9 cellular contexts compared by ENCODE assay signal in genomic region chr12:6612652-6613014, GRCh38. TPM values are rescaled to one million over a fixed set of nuclear protein-coding genes. Genes with fewer than 3 reads are reported as not detected.
DNase-seq lines count a peak whose midpoint lies in the region; ATAC-seq, FAIRE-seq and TF ChIP-seq lines count a peak whose summit lies in the region.
"Had no signal": no experiment of that assay in that cellular context is flagged by ENCODE, and none has a peak within 500 bp of the region (broad histone marks: within the 10 kb centered on the region; RNA-seq: fewer than 3 reads in every experiment).

No MANE protein-coding gene starts in this region.

- no peaks in the 10 kb centered on the region for H4K20me1 ChIP-seq in HepG2 (ENCODE audit: insufficient read depth, low read length)

- peak overlapping the region; percentile 100 for H3K4me2 ChIP-seq in HepG2 (ENCODE audit: low read depth, low read length)

- no peaks in the 10 kb centered on the region for H3K36me3 Mint-ChIP-seq in brain
- H3K36me3 Mint-ChIP-seq in naive thymus-derived CD8-positive, alpha-beta T cell: no peaks in the 10 kb centered on the region

- POLR2A ChIA-PET in HepG2 (lab: Yijun Ruan, JAX): interaction anchor here (0.6 to 3.0 kb wide), 13 partner anchors 23 to 260 kb away, joined by 3 to 30 read pairs (median 4); partner anchors contain the start of genes CDCA3, COPS7A, GAPDH and LPAR5
- POLR2A ChIA-PET in naive thymus-derived CD8-positive, alpha-beta T cell (lab: Charles Lee): interaction anchor here (0.6 to 4.1 kb wide), 20 partner anchors 8 to 345 kb away, joined by 3 to 41 read pairs (median 5); partner anchors contain the start of genes C12orf57, COPS7A, ENO2 and LPAR5

- DNase-seq in HepG2 (ENCODE audit: low spot score): no peak
- DNase-seq in right lobe of liver: no peak
- no peak for DNase-seq in naive thymus-derived CD8-positive, alpha-beta T cell
- DNase-seq in COLO829 (ENCODE audit: low spot score): no peak
- DNase-seq in G401 (ENCODE audit: low spot score): no peak
- no peak for DNase-seq in HPDE6-E6E7 (ENCODE audit: extremely low spot score)
- DNase-seq in foreskin melanocyte: no peak

- intact Hi-C loops in HepG2 (cut with micrococcal nuclease; ENCODE audit: unreplicated experiment): loop anchor here (10.0 kb wide), 1 partner anchor 212 kb away; the partner anchor contains the start of genes GPR162 and P3H3
- intact Hi-C loops in right lobe of liver (cut with DNase I): no loop called here

- H3K36me3 ChIP-seq in HepG2 (replicated peaks in 1 of 2; ENCODE audit: control insufficient read depth in 1 of 2, insufficient read depth in 2 of 2, low read length in 2 of 2): no peaks in the 10 kb centered on the region
- no peaks in the 10 kb centered on the region for H3K36me3 ChIP-seq in right lobe of liver

- CTCF ChIA-PET in HepG2 (lab: Yijun Ruan, JAX; ENCODE audit: low intra/inter-chr PET ratio, low total read pairs): no interaction called here

- 20% methylated on average over 4 of the region's 7 CpGs for WGBS in HepG2 (ENCODE audit: low lambda C conversion rate)
- no CpG with 5 or more reads among the region's 7 CpGs for WGBS in right lobe of liver (ENCODE audit: insufficient coverage, low coverage, low lambda C conversion rate, missing lambda C conversion rate)

- no peak overlapping the region for H2AFZ ChIP-seq in HepG2 (ENCODE audit: low read length)

- H3K27ac ChIP-seq in HepG2 (ENCODE audit: extremely low read length, insufficient read depth, low read length): peak overlapping the region; percentile 69
- no peak overlapping the region for H3K27ac ChIP-seq in right lobe of liver

- in situ Hi-C loops in HepG2 (cut with HindIII; ENCODE audit: extremely low pct_ligation_motif_present, low pct_unique_long_range_greater_than_20kb): no loop called here
- in situ Hi-C loops in G401 (cut with HindIII; ENCODE audit: low sequenced_read_pairs): no loop called here

- peaks cover 16% of the 10 kb centered on the region for H3K4me1 Mint-ChIP-seq in brain
- H3K4me1 Mint-ChIP-seq in naive thymus-derived CD8-positive, alpha-beta T cell: peaks cover 33 to 59% (median 51%) of the 10 kb centered on the region in 4 donors

- H3K27me3 ChIP-seq in HepG2 (ENCODE audit: control insufficient read depth in 1 of 2, insufficient read depth in 2 of 2, low read length in 2 of 2): no peaks in the 10 kb centered on the region
- no peaks in the 10 kb centered on the region for H3K27me3 ChIP-seq in right lobe of liver

- TF ChIP-seq EP300 in HepG2 (IDR thresholded peaks at IDR 0.05; ENCODE audit: low read depth in 2 of 2, low read length in 2 of 2) (no peak), HepG2 (CRISPR knock-in tag; IDR thresholded peaks at IDR 0.05; ENCODE audit: borderline replicate concordance) (no peak)

- peak overlapping the region; percentile 36 to 75 (median 48) for H3K4me3 Mint-ChIP-seq in brain
- peak overlapping the region; percentile 50 to 86 (median 76) for H3K4me3 Mint-ChIP-seq in naive thymus-derived CD8-positive, alpha-beta T cell

- peak overlapping the region; percentile 34 to 75 (median 53); a peak in 5 of 6 replicates for H3K4me3 ChIP-seq in HepG2 (replicated peaks in 1 of 3; ENCODE audit: insufficient read depth in 1 of 3, low read depth in 2 of 3, low read length in 3 of 3)
- H3K4me3 ChIP-seq in right lobe of liver: no peak overlapping the region

- no peaks in the 10 kb centered on the region for H3K27me3 Mint-ChIP-seq in brain
- H3K27me3 Mint-ChIP-seq in naive thymus-derived CD8-positive, alpha-beta T cell: no peaks in the 10 kb centered on the region

- H3K9me3 ChIP-seq in HepG2 (ENCODE audit: low read length): no peaks in the 10 kb centered on the region
- no peaks in the 10 kb centered on the region for H3K9me3 ChIP-seq in right lobe of liver

- TF ChIP-seq POLR2A in HepG2 (IDR thresholded peaks at IDR 0.05; ENCODE audit: insufficient read depth in 1 of 2, low read depth in 2 of 2, low read length in 2 of 2): no peak
- no peak for TF ChIP-seq POLR2A in right lobe of liver (IDR thresholded peaks at IDR 0.05)

- no peaks in the 10 kb centered on the region for H3K9me3 Mint-ChIP-seq in brain
- H3K9me3 Mint-ChIP-seq in naive thymus-derived CD8-positive, alpha-beta T cell: no peaks in the 10 kb centered on the region

- no peaks in the 10 kb centered on the region for H3K79me2 ChIP-seq in HepG2 (ENCODE audit: insufficient read depth, low read length)

- TF ChIP-seq RAD21 in HepG2 (CRISPR knock-in tag; IDR thresholded peaks at IDR 0.05): no peak

- TF ChIP-seq CTCF in HepG2 (CRISPR knock-in tag; IDR thresholded peaks at IDR 0.05) (no peak), right lobe of liver (IDR thresholded peaks at IDR 0.05) (no peak), brain (conservative IDR thresholded peaks at IDR 0.05) (no peak)

- no TSS peak for BruUV-seq in HepG2 (replicated peaks; lab: Mats Ljungman, UMichigan)

- peak overlapping the region in 4 of 5 experiments; percentile 92 to 96 (median 96) for H3K27ac Mint-ChIP-seq in brain
- peak overlapping the region; percentile 12 to 94 (median 91) for H3K27ac Mint-ChIP-seq in naive thymus-derived CD8-positive, alpha-beta T cell

- peaks cover 47% of the 10 kb centered on the region for H3K4me1 ChIP-seq in HepG2 (ENCODE audit: insufficient read depth, low read length)
- H3K4me1 ChIP-seq in right lobe of liver: peaks cover 0 to 20% (median 7%) of the 10 kb centered on the region in 4 donors

- FAIRE-seq in HepG2 (lab: Jason Lieb, UNC): no peak
- FAIRE-seq: D721Med had no signal

- H3K9ac ChIP-seq in HepG2 (ENCODE audit: insufficient read depth, low read depth, low read length): 0 out of 2 replicates have a peak overlapping the region, but pooled peaks have one; percentile 76

- ATAC-seq in HepG2 (no peak), right lobe of liver (no peak)
- ATAC-seq in naive thymus-derived CD8-positive, alpha-beta T cell: no peak

RNA-seq across cellular contexts. Expression of gene CHD4, which starts 5.5 kb away (rescaled TPM):
- total RNA-seq in HepG2 (2016; rRNA removed; fragmentation: Illumina TruSeq; extraction: Trizol) (148 and 156 TPM in 2 replicates), right lobe of liver (100 to 1,000 TPM in 1 of 6 experiments, 10 to 100 TPM in 5; 66.7 to 102 (median 82.3) TPM)
- 15.5 and 17.3 TPM in 2 replicates for total RNA-seq in HepG2 (2016; cell fraction: cytosol; rRNA removed; fragmentation: Illumina TruSeq; extraction: Trizol; ENCODE audit: low read depth)
- 147 and 150 TPM in 2 replicates for total RNA-seq in HepG2 (2016; cell fraction: insoluble cytoplasmic fraction; rRNA removed; fragmentation: Illumina TruSeq; extraction: Trizol)
- 36.3 and 39.7 TPM in 2 replicates for total RNA-seq in HepG2 (2016; cell fraction: membrane; rRNA removed; fragmentation: Illumina TruSeq; extraction: Trizol)
- 250 and 271 TPM in 2 replicates for total RNA-seq in HepG2 (2016; cell fraction: nucleus; rRNA removed; fragmentation: Illumina TruSeq; extraction: Trizol)
- polyA plus RNA-seq in HepG2 (2011; rRNA removed) (76.2 and 82.8 TPM in 2 replicates), brain (ENCODE audit: insufficient read depth, low read depth, low replicate concordance) (203 TPM)
- polyA plus RNA-seq in HepG2 (2011; cell fraction: cytosol; rRNA removed): 64.8 and 67.1 TPM in 2 replicates
- 148 and 172 TPM in 2 replicates for polyA plus RNA-seq in HepG2 (2011; cell fraction: nucleus; rRNA removed)
- 74.3 and 85.1 TPM in 2 replicates for polyA plus RNA-seq in HepG2 (2012)
- polyA plus RNA-seq in HepG2 (2016; cell fraction: cytosol; fragmentation: Illumina TruSeq; extraction: Trizol; ENCODE audit: low read depth): 8.7 and 9.0 TPM in 2 replicates
- polyA plus RNA-seq in HepG2 (2016; cell fraction: insoluble cytoplasmic fraction; fragmentation: Illumina TruSeq; extraction: Trizol; ENCODE audit: low read depth): 121 and 138 TPM in 2 replicates
- polyA plus RNA-seq in HepG2 (2016; cell fraction: membrane; fragmentation: Illumina TruSeq; extraction: Trizol; ENCODE audit: low read depth): 17.5 and 22.9 TPM in 2 replicates
- 343 and 358 TPM in 2 replicates for polyA plus RNA-seq in HepG2 (2016; cell fraction: nucleus; fragmentation: Illumina TruSeq; extraction: Trizol; ENCODE audit: insufficient read depth, low read depth)
- polyA minus RNA-seq in HepG2 (2011; rRNA and poly(A)+ RNA removed; ENCODE audit: low replicate concordance): 130 and 210 TPM in 2 replicates
- polyA minus RNA-seq in HepG2 (2011; cell fraction: cytosol; rRNA and poly(A)+ RNA removed): 76.1 and 89.0 TPM in 2 replicates
- 87.0 and 130 TPM in 2 replicates for polyA minus RNA-seq in HepG2 (2011; cell fraction: nucleus; rRNA and poly(A)+ RNA removed)
- 100 to 1,000 TPM; 296 to 308 TPM for total RNA-seq in naive thymus-derived CD8-positive, alpha-beta T cell
- polyA plus RNA-seq in naive thymus-derived CD8-positive, alpha-beta T cell: 10 to 100 TPM; 31.4 to 57.3 (median 56.9) TPM
- total RNA-seq in G401 (2014; rRNA removed; shearing (Covaris generic)): 374 and 375 TPM in 2 replicates

RNA-seq across cellular contexts. Expression of gene LPAR5, which starts 23.1 kb away (rescaled TPM):
- total RNA-seq in HepG2 (2016; rRNA removed; fragmentation: Illumina TruSeq; extraction: Trizol): 0.07 and 0.09 TPM in 2 replicates
- total RNA-seq in HepG2 (2016; cell fraction: cytosol; rRNA removed; fragmentation: Illumina TruSeq; extraction: Trizol; ENCODE audit: low read depth): not detected in 2 replicates
- 0.06 and 0.09 TPM in 2 replicates for total RNA-seq in HepG2 (2016; cell fraction: insoluble cytoplasmic fraction; rRNA removed; fragmentation: Illumina TruSeq; extraction: Trizol)
- 0.09 TPM in 1 of 2 replicates, not detected in the other for total RNA-seq in HepG2 (2016; cell fraction: membrane; rRNA removed; fragmentation: Illumina TruSeq; extraction: Trizol)
- total RNA-seq in HepG2 (2016; cell fraction: nucleus; rRNA removed; fragmentation: Illumina TruSeq; extraction: Trizol): not detected in 2 replicates
- 0.17 and 0.32 TPM in 2 replicates for polyA plus RNA-seq in HepG2 (2011; rRNA removed)
- polyA plus RNA-seq in HepG2 (2011; cell fraction: cytosol; rRNA removed): 0.19 and 0.32 TPM in 2 replicates
- polyA plus RNA-seq in HepG2 (2011; cell fraction: nucleus; rRNA removed): 0.36 and 0.40 TPM in 2 replicates
- polyA plus RNA-seq in HepG2 (2012): 0.17 and 0.32 TPM in 2 replicates
- 0.05 TPM in 1 of 2 replicates, not detected in the other for polyA plus RNA-seq in HepG2 (2016; cell fraction: cytosol; fragmentation: Illumina TruSeq; extraction: Trizol; ENCODE audit: low read depth)
- not detected in 2 replicates for polyA plus RNA-seq in HepG2 (2016; cell fraction: insoluble cytoplasmic fraction; fragmentation: Illumina TruSeq; extraction: Trizol; ENCODE audit: low read depth)
- not detected in 2 replicates for polyA plus RNA-seq in HepG2 (2016; cell fraction: membrane; fragmentation: Illumina TruSeq; extraction: Trizol; ENCODE audit: low read depth)
- polyA plus RNA-seq in HepG2 (2016; cell fraction: nucleus; fragmentation: Illumina TruSeq; extraction: Trizol; ENCODE audit: insufficient read depth, low read depth): 0.22 TPM in 1 of 2 replicates, not detected in the other
- polyA minus RNA-seq in HepG2 (2011; rRNA and poly(A)+ RNA removed; ENCODE audit: low replicate concordance): 0.98 and 5.8 TPM in 2 replicates
- polyA minus RNA-seq in HepG2 (2011; cell fraction: cytosol; rRNA and poly(A)+ RNA removed): 0.69 and 0.88 TPM in 2 replicates
- 0.37 TPM in 1 of 2 replicates, not detected in the other for polyA minus RNA-seq in HepG2 (2011; cell fraction: nucleus; rRNA and poly(A)+ RNA removed)
- total RNA-seq in right lobe of liver: 1 to 10 TPM in 1 of 6 experiments, under 1 TPM in 5; 0.31 to 1.5 (median 0.78) TPM
- 2.0 TPM for polyA plus RNA-seq in brain (ENCODE audit: insufficient read depth, low read depth, low replicate concordance)
- total RNA-seq in naive thymus-derived CD8-positive, alpha-beta T cell: 10 to 100 TPM; 16.6 to 18.9 TPM
- polyA plus RNA-seq in naive thymus-derived CD8-positive, alpha-beta T cell: 10 to 100 TPM in 2 of 3 donors, 1 to 10 TPM in 1; 7.9 to 14.2 (median 12.2) TPM
- 0.03 TPM in 1 of 2 replicates, not detected in the other for total RNA-seq in G401 (2014; rRNA removed; shearing (Covaris generic))

RNA-seq across cellular contexts. Expression of gene ACRBP, which starts 34.6 kb away (rescaled TPM):
- not detected in 2 replicates for total RNA-seq in HepG2 (2016; rRNA removed; fragmentation: Illumina TruSeq; extraction: Trizol)
- 0.61 TPM in 1 of 2 replicates, not detected in the other for total RNA-seq in HepG2 (2016; cell fraction: cytosol; rRNA removed; fragmentation: Illumina TruSeq; extraction: Trizol; ENCODE audit: low read depth)
- total RNA-seq in HepG2 (2016; cell fraction: insoluble cytoplasmic fraction; rRNA removed; fragmentation: Illumina TruSeq; extraction: Trizol): 0.11 TPM in 1 of 2 replicates, not detected in the other
- not detected in 2 replicates for total RNA-seq in HepG2 (2016; cell fraction: membrane; rRNA removed; fragmentation: Illumina TruSeq; extraction: Trizol)
- 0.43 TPM in 1 of 2 replicates, not detected in the other for total RNA-seq in HepG2 (2016; cell fraction: nucleus; rRNA removed; fragmentation: Illumina TruSeq; extraction: Trizol)
- polyA plus RNA-seq in HepG2 (2011; rRNA removed): 0.37 and 0.46 TPM in 2 replicates
- 0.17 and 0.28 TPM in 2 replicates for polyA plus RNA-seq in HepG2 (2011; cell fraction: cytosol; rRNA removed)
- 2.4 and 3.2 TPM in 2 replicates for polyA plus RNA-seq in HepG2 (2011; cell fraction: nucleus; rRNA removed)
- 0.19 and 0.63 TPM in 2 replicates for polyA plus RNA-seq in HepG2 (2012)
- polyA plus RNA-seq in HepG2 (2016; cell fraction: cytosol; fragmentation: Illumina TruSeq; extraction: Trizol; ENCODE audit: low read depth): not detected in 2 replicates
- not detected in 2 replicates for polyA plus RNA-seq in HepG2 (2016; cell fraction: insoluble cytoplasmic fraction; fragmentation: Illumina TruSeq; extraction: Trizol; ENCODE audit: low read depth)
- not detected in 2 replicates for polyA plus RNA-seq in HepG2 (2016; cell fraction: membrane; fragmentation: Illumina TruSeq; extraction: Trizol; ENCODE audit: low read depth)
- polyA plus RNA-seq in HepG2 (2016; cell fraction: nucleus; fragmentation: Illumina TruSeq; extraction: Trizol; ENCODE audit: insufficient read depth, low read depth): not detected in 2 replicates
- polyA minus RNA-seq in HepG2 (2011; rRNA and poly(A)+ RNA removed; ENCODE audit: low replicate concordance): 1.1 and 2.1 TPM in 2 replicates
- not detected in 2 replicates for polyA minus RNA-seq in HepG2 (2011; cell fraction: cytosol; rRNA and poly(A)+ RNA removed)
- polyA minus RNA-seq in HepG2 (2011; cell fraction: nucleus; rRNA and poly(A)+ RNA removed): 0.99 and 1.0 TPM in 2 replicates
- total RNA-seq in right lobe of liver: 1 to 10 TPM in 4 of 6 experiments, under 1 TPM in 1, not detected in 1; 0.95 to 3.3 (median 1.7) TPM
- polyA plus RNA-seq in brain (ENCODE audit: insufficient read depth, low read depth, low replicate concordance): 1.4 TPM
- 10 to 100 TPM; 13.8 to 14.3 TPM for total RNA-seq in naive thymus-derived CD8-positive, alpha-beta T cell
- under 1 TPM in 2 of 3 donors, not detected in 1; 0.43 to 0.50 TPM for polyA plus RNA-seq in naive thymus-derived CD8-positive, alpha-beta T cell
- not detected in 2 replicates for total RNA-seq in G401 (2014; rRNA removed; shearing (Covaris generic))

RNA-seq across cellular contexts. Expression of gene NOP2, which starts 44.5 kb away (rescaled TPM):
- 50.0 and 56.7 TPM in 2 replicates for total RNA-seq in HepG2 (2016; rRNA removed; fragmentation: Illumina TruSeq; extraction: Trizol)
- 12.9 and 15.9 TPM in 2 replicates for total RNA-seq in HepG2 (2016; cell fraction: cytosol; rRNA removed; fragmentation: Illumina TruSeq; extraction: Trizol; ENCODE audit: low read depth)
- total RNA-seq in HepG2 (2016; cell fraction: insoluble cytoplasmic fraction; rRNA removed; fragmentation: Illumina TruSeq; extraction: Trizol): 47.8 and 60.1 TPM in 2 replicates
- total RNA-seq in HepG2 (2016; cell fraction: membrane; rRNA removed; fragmentation: Illumina TruSeq; extraction: Trizol): 14.5 and 16.3 TPM in 2 replicates
- 58.7 and 75.9 TPM in 2 replicates for total RNA-seq in HepG2 (2016; cell fraction: nucleus; rRNA removed; fragmentation: Illumina TruSeq; extraction: Trizol)
- 47.3 and 52.9 TPM in 2 replicates for polyA plus RNA-seq in HepG2 (2011; rRNA removed)
- polyA plus RNA-seq in HepG2 (2011; cell fraction: cytosol; rRNA removed): 23.1 and 25.0 TPM in 2 replicates
- 189 and 191 TPM in 2 replicates for polyA plus RNA-seq in HepG2 (2011; cell fraction: nucleus; rRNA removed)
- 39.3 and 51.1 TPM in 2 replicates for polyA plus RNA-seq in HepG2 (2012)
- 5.0 and 5.2 TPM in 2 replicates for polyA plus RNA-seq in HepG2 (2016; cell fraction: cytosol; fragmentation: Illumina TruSeq; extraction: Trizol; ENCODE audit: low read depth)
- polyA plus RNA-seq in HepG2 (2016; cell fraction: insoluble cytoplasmic fraction; fragmentation: Illumina TruSeq; extraction: Trizol; ENCODE audit: low read depth): 58.8 and 61.3 TPM in 2 replicates
- polyA plus RNA-seq in HepG2 (2016; cell fraction: membrane; fragmentation: Illumina TruSeq; extraction: Trizol; ENCODE audit: low read depth): 8.6 and 9.0 TPM in 2 replicates
- polyA plus RNA-seq in HepG2 (2016; cell fraction: nucleus; fragmentation: Illumina TruSeq; extraction: Trizol; ENCODE audit: insufficient read depth, low read depth): 230 and 250 TPM in 2 replicates
- polyA minus RNA-seq in HepG2 (2011; rRNA and poly(A)+ RNA removed; ENCODE audit: low replicate concordance): 70.3 and 126 TPM in 2 replicates
- 17.4 and 20.0 TPM in 2 replicates for polyA minus RNA-seq in HepG2 (2011; cell fraction: cytosol; rRNA and poly(A)+ RNA removed)
- 63.5 and 67.9 TPM in 2 replicates for polyA minus RNA-seq in HepG2 (2011; cell fraction: nucleus; rRNA and poly(A)+ RNA removed)
- 10 to 100 TPM; 12.6 to 20.1 (median 18.5) TPM for total RNA-seq in right lobe of liver
- polyA plus RNA-seq in brain (ENCODE audit: insufficient read depth, low read depth, low replicate concordance): 12.3 TPM
- total RNA-seq in naive thymus-derived CD8-positive, alpha-beta T cell: 100 to 1,000 TPM in 1 of 2 experiments, 10 to 100 TPM in 1; 99.2 to 104 TPM
- 10 to 100 TPM; 23.6 to 41.7 (median 24.7) TPM for polyA plus RNA-seq in naive thymus-derived CD8-positive, alpha-beta T cell
- total RNA-seq in G401 (2014; rRNA removed; shearing (Covaris generic)): 45.5 and 70.7 TPM in 2 replicates

RNA-seq across cellular contexts. Expression of gene ING4, which starts 50.3 kb away (rescaled TPM):
- total RNA-seq in HepG2 (2016; rRNA removed; fragmentation: Illumina TruSeq; extraction: Trizol) (12.7 and 14.4 TPM in 2 replicates), right lobe of liver (10 to 100 TPM; 10.6 to 20.0 (median 17.0) TPM)
- total RNA-seq in HepG2 (2016; cell fraction: cytosol; rRNA removed; fragmentation: Illumina TruSeq; extraction: Trizol; ENCODE audit: low read depth): 2.9 and 3.4 TPM in 2 replicates
- total RNA-seq in HepG2 (2016; cell fraction: insoluble cytoplasmic fraction; rRNA removed; fragmentation: Illumina TruSeq; extraction: Trizol): 13.3 and 14.0 TPM in 2 replicates
- total RNA-seq in HepG2 (2016; cell fraction: membrane; rRNA removed; fragmentation: Illumina TruSeq; extraction: Trizol): 5.1 and 6.2 TPM in 2 replicates
- 11.6 and 13.4 TPM in 2 replicates for total RNA-seq in HepG2 (2016; cell fraction: nucleus; rRNA removed; fragmentation: Illumina TruSeq; extraction: Trizol)
- polyA plus RNA-seq in HepG2 (2011; rRNA removed) (32.4 and 34.2 TPM in 2 replicates), brain (ENCODE audit: insufficient read depth, low read depth, low replicate concordance) (117 TPM)
- polyA plus RNA-seq in HepG2 (2011; cell fraction: cytosol; rRNA removed): 22.0 and 28.2 TPM in 2 replicates
- polyA plus RNA-seq in HepG2 (2011; cell fraction: nucleus; rRNA removed): 105 and 110 TPM in 2 replicates
- polyA plus RNA-seq in HepG2 (2012): 22.9 and 25.8 TPM in 2 replicates
- 2.6 and 2.9 TPM in 2 replicates for polyA plus RNA-seq in HepG2 (2016; cell fraction: cytosol; fragmentation: Illumina TruSeq; extraction: Trizol; ENCODE audit: low read depth)
- 12.1 and 12.8 TPM in 2 replicates for polyA plus RNA-seq in HepG2 (2016; cell fraction: insoluble cytoplasmic fraction; fragmentation: Illumina TruSeq; extraction: Trizol; ENCODE audit: low read depth)
- polyA plus RNA-seq in HepG2 (2016; cell fraction: membrane; fragmentation: Illumina TruSeq; extraction: Trizol; ENCODE audit: low read depth): 3.7 and 4.9 TPM in 2 replicates
- 28.8 and 29.1 TPM in 2 replicates for polyA plus RNA-seq in HepG2 (2016; cell fraction: nucleus; fragmentation: Illumina TruSeq; extraction: Trizol; ENCODE audit: insufficient read depth, low read depth)
- polyA minus RNA-seq in HepG2 (2011; rRNA and poly(A)+ RNA removed; ENCODE audit: low replicate concordance): 11.6 and 18.9 TPM in 2 replicates
- 3.6 and 5.9 TPM in 2 replicates for polyA minus RNA-seq in HepG2 (2011; cell fraction: cytosol; rRNA and poly(A)+ RNA removed)
- 25.4 and 28.7 TPM in 2 replicates for polyA minus RNA-seq in HepG2 (2011; cell fraction: nucleus; rRNA and poly(A)+ RNA removed)
- 10 to 100 TPM; 81.2 to 90.6 TPM for total RNA-seq in naive thymus-derived CD8-positive, alpha-beta T cell
- polyA plus RNA-seq in naive thymus-derived CD8-positive, alpha-beta T cell: 10 to 100 TPM; 89.5 to 99.6 (median 90.6) TPM
- total RNA-seq in G401 (2014; rRNA removed; shearing (Covaris generic)): 33.0 and 47.7 TPM in 2 replicates

Comparison
In these comparisons a context has a peak if more than half of its experiments do, and no peak if none do; other contexts are left out.
1. H3K4me3 ChIP-seq: peak in HepG2 (3 of 3); none in right lobe of liver (0 of 3).
2. RNA of gene LPAR5, which starts 23.1 kb away (total RNA-seq): 16.6 to 18.9 TPM in naive thymus-derived CD8-positive, alpha-beta T cell; 0.31 to 1.5 TPM in right lobe of liver, 0.06 to 0.09 TPM in HepG2 and 0.03 TPM in G401; every median in the first group is over 4 times any median in the second.